ENCODE assay signal across 10 cellular contexts in genomic region chr12:101424620-101425019, GRCh38. TPM values are rescaled to one million over a fixed set of nuclear protein-coding genes. Genes with fewer than 3 reads are reported as not detected.
"Had no signal": no experiment of that assay in that cellular context is flagged by ENCODE, and none has a peak within 500 bp of the region (broad histone marks: within the 10 kb centered on the region; RNA-seq: fewer than 3 reads in every experiment).

No MANE protein-coding gene starts in this region.

- H3K9me3 Mint-ChIP-seq: H9 had no signal

- H3K27ac Mint-ChIP-seq: H9 had no signal

- FAIRE-seq: H54, HepG2, K562 had no signal

- H2AFZ ChIP-seq: GM23248 had no signal

- H3K4me1 Mint-ChIP-seq: H9 had no signal

- H3K27ac ChIP-seq: GM23248, HL-60 had no signal

- H3K9ac ChIP-seq: GM23248 had no signal

- H3K4me3 ChIP-seq: GM23248, K562 had no signal

- H3K4me3 Mint-ChIP-seq: H9 had no signal

- DNase-seq: GM23248, GOT3, H9, HCEC 1CT, IMR-90 had no signal

RNA-seq across cellular contexts. Expression of gene SPIC, which starts 50.5 kb away (rescaled TPM):
- total RNA-seq: GM23248, H9, HepG2, HT1080, IMR-90, K562 had no signal
- polyA plus RNA-seq: GM23248, HepG2, IMR-90, K562 had no signal
